ENCODE assay signal across 33 cellular contexts in genomic region chr3:103600844-103601243, GRCh38.
DNase-seq lines count a peak whose midpoint lies in the region; ATAC-seq and TF ChIP-seq lines count a peak whose summit lies in the region.
"Had no signal": no experiment of that assay in that cellular context is flagged by ENCODE, and none has a peak within 500 bp of the region (broad histone marks: within the 10 kb centered on the region; RNA-seq: fewer than 3 reads in every experiment).

No MANE protein-coding gene starts in this region.

- TF ChIP-seq RAD21 in HCT116 (IDR thresholded peaks at IDR 0.05; ENCODE audit: low read depth), result no peak
- TF ChIP-seq RAD21 in Ishikawa (IDR thresholded peaks at IDR 0.05; ENCODE audit: low read depth), result no peak

- WGBS in spleen, 5 donors, result 38 to 93% (median 70%) methylated on average over 1 of the region's 1 CpG

- no peaks in the 10 kb centered on the region; the same call in 2 of the 3 replicates for H3K9me3 Mint-ChIP-seq in GM23338

- BruUV-seq in HCT116 (replicated peaks; lab: Mats Ljungman, UMichigan), result no TSS peak

- DNase-seq in GM23338 (ENCODE audit: low spot score), result no peak
- DNase-seq in HCT116 (ENCODE audit: low read depth, low spot score), result no peak
- DNase-seq in medulla oblongata (ENCODE audit: extremely low spot score), result no peak
- no peak for DNase-seq in stimulated activated CD4-positive, alpha-beta T cell treated with anti-CD3 and anti-CD28 coated beads, Interleukin-2, amount 100 ng/mL, for 48 hours
- DNase-seq in spleen, result no peak
- DNase-seq: 8988T; ACHN; AML-193; BE2C; C1 segment of cervical spinal cord; Caco-2; Calu3; CD4-positive, alpha-beta memory T cell; CD4-positive, alpha-beta T cell; CD4-positive, CD25-positive, alpha-beta regulatory T cell; CD8-positive, alpha-beta memory T cell; CD8-positive, alpha-beta T cell; COR-L47; DMS 273 treated with DMSO at 0.1 percent for 48 hours; DMS153; DMS53; DMS79; DMS79 treated with DMSO at 0.1 percent for 48 hours; DND-41; EL had no signal

- no peak for TF ChIP-seq POLR2A in HCT116 (IDR thresholded peaks at IDR 0.05; ENCODE audit: borderline replicate concordance, extremely low read depth, insufficient read depth, insufficient read length)
- no peak for TF ChIP-seq POLR2A in spleen (IDR thresholded peaks at IDR 0.05)

- peaks cover 4% of the 10 kb centered on the region for H3K27me3 Mint-ChIP-seq in GM23338 (ENCODE audit: insufficient read depth, low read depth, poor library complexity)
- H3K27me3 Mint-ChIP-seq: B cell; CD4-positive, alpha-beta memory T cell; CD4-positive, alpha-beta T cell; CD4-positive, CD25-positive, alpha-beta regulatory T cell had no signal

- CTCF ChIA-PET in HCT116 (lab: Charles Lee), result no interaction called here

- no peaks in the 10 kb centered on the region for H3K4me1 ChIP-seq in GM23338 (ENCODE audit: insufficient read depth)
- H3K4me1 ChIP-seq in HCT116 (ENCODE audit: control insufficient read depth in 1 of 2, insufficient read depth in 2 of 2, low read length in 2 of 2), result no peaks in the 10 kb centered on the region
- H3K4me1 ChIP-seq in spleen, result no peaks in the 10 kb centered on the region
- H3K4me1 ChIP-seq: A549; BE2C; BLaER1; BLaER1 treated with 17β-estradiol and CSF1 and Interleukin-3, amounts not matched to agents 10 nM and 100 nM; Caco-2 had no signal

- no peaks in the 10 kb centered on the region for H3F3A ChIP-seq in GM23338 (replicated peaks; ENCODE audit: low read depth)

- H4K20me1 ChIP-seq in GM23338 (replicated peaks; ENCODE audit: insufficient read depth) (no peaks in the 10 kb centered on the region), HCT116 (ENCODE audit: insufficient read depth) (no peaks in the 10 kb centered on the region)
- H4K20me1 ChIP-seq: BLaER1; BLaER1 treated with 17β-estradiol and CSF1 and Interleukin-3, amounts not matched to agents 10 nM and 100 nM had no signal

- H3K4me2 ChIP-seq in GM23338 (no peak overlapping the region), HCT116 (ENCODE audit: low read length) (no peak overlapping the region)
- H3K4me2 ChIP-seq: A549; BLaER1; BLaER1 treated with 17β-estradiol and CSF1 and Interleukin-3, amounts not matched to agents 10 nM and 100 nM had no signal

- H3K27me3 ChIP-seq in GM23338 (ENCODE audit: insufficient read depth), result no peaks in the 10 kb centered on the region
- no peaks in the 10 kb centered on the region for H3K27me3 ChIP-seq in HCT116 (ENCODE audit: insufficient read depth, low read length)
- H3K27me3 ChIP-seq in spleen (replicated peaks in 1 of 7), result no peaks in the 10 kb centered on the region
- H3K27me3 ChIP-seq: BE2C; BLaER1; BLaER1 treated with 17β-estradiol and CSF1 and Interleukin-3, amounts not matched to agents 10 nM and 100 nM had no signal

- H3K4me3 ChIP-seq in GM23338 (no peak overlapping the region), HCT116 (replicated peaks in 1 of 2; ENCODE audit: low read depth in 1 of 2, low read length in 2 of 2) (no peak overlapping the region), spleen (no peak overlapping the region)
- H3K4me3 ChIP-seq: A549; BLaER1; BLaER1 treated with 17β-estradiol and CSF1 and Interleukin-3, amounts not matched to agents 10 nM and 100 nM had no signal

- H3K4me1 Mint-ChIP-seq in GM23338, result no peaks in the 10 kb centered on the region
- H3K4me1 Mint-ChIP-seq: B cell; CD14-positive monocyte; CD4-positive, alpha-beta memory T cell; CD4-positive, CD25-positive, alpha-beta regulatory T cell; CD8-positive, alpha-beta memory T cell had no signal

- no peaks in the 10 kb centered on the region for H3K9me3 ChIP-seq in HCT116 (ENCODE audit: control insufficient read depth in 1 of 2, insufficient read depth in 1 of 2, low read depth in 1 of 2, low read length in 2 of 2)
- peaks cover 0 to 12% (median 0%) of the 10 kb centered on the region in 8 donors for H3K9me3 ChIP-seq in spleen
- H3K9me3 ChIP-seq: A549; BLaER1; BLaER1 treated with 17β-estradiol and CSF1 and Interleukin-3, amounts not matched to agents 10 nM and 100 nM; Caco-2 had no signal

- no peaks in the 10 kb centered on the region for H3K9me2 ChIP-seq in GM23338 (ENCODE audit: insufficient read depth)
- no peaks in the 10 kb centered on the region for H3K9me2 ChIP-seq in HCT116 (ENCODE audit: insufficient read depth)

- H2AFZ ChIP-seq in GM23338 (no peak overlapping the region), HCT116 (ENCODE audit: low read depth, low read length, poor library complexity, severe bottlenecking) (no peak overlapping the region)

- ATAC-seq in GM23338 (no peak), HCT116 (no peak)
- ATAC-seq: A549; CD8-positive, alpha-beta T cell had no signal

- H3K27ac Mint-ChIP-seq in GM23338, result no peak overlapping the region
- H3K27ac Mint-ChIP-seq: B cell; CD14-positive monocyte; CD4-positive, alpha-beta memory T cell; CD4-positive, alpha-beta T cell; CD4-positive, CD25-positive, alpha-beta regulatory T cell; CD8-positive, alpha-beta memory T cell; CD8-positive, alpha-beta T cell had no signal

- H3K27ac ChIP-seq in GM23338 (ENCODE audit: low read depth), result no peak overlapping the region
- no peak overlapping the region for H3K27ac ChIP-seq in HCT116 (ENCODE audit: low read depth, low read length)
- no peak overlapping the region for H3K27ac ChIP-seq in spleen
- H3K27ac ChIP-seq: 22Rv1; A549; BLaER1; BLaER1 treated with 17β-estradiol and CSF1 and Interleukin-3, amounts not matched to agents 10 nM and 100 nM; C4-2B had no signal

- H3K79me2 ChIP-seq in GM23338 (replicated peaks; ENCODE audit: insufficient read depth) (no peaks in the 10 kb centered on the region), HCT116 (ENCODE audit: insufficient read depth, low read length) (no peaks in the 10 kb centered on the region)

- RAD21 ChIA-PET in HCT116 (lab: Charles Lee; ENCODE audit: low non-redundant PET in 1 of 2, low total read pairs in 2 of 2, uncharacterized antibody in 2 of 2, unreplicated experiment in 2 of 2), result no interaction called here

- no peak overlapping the region for H3K9ac ChIP-seq in HCT116 (ENCODE audit: low read length)
- H3K9ac ChIP-seq: BLaER1; BLaER1 treated with 17β-estradiol and CSF1 and Interleukin-3, amounts not matched to agents 10 nM and 100 nM had no signal

- H3K36me3 Mint-ChIP-seq in GM23338 (ENCODE audit: low read depth), result no peaks in the 10 kb centered on the region
- H3K36me3 Mint-ChIP-seq: CD14-positive monocyte; CD4-positive, alpha-beta memory T cell; CD4-positive, CD25-positive, alpha-beta regulatory T cell; CD8-positive, alpha-beta memory T cell; CD8-positive, alpha-beta T cell had no signal

- H3K36me3 ChIP-seq in GM23338 (ENCODE audit: insufficient read depth), result no peaks in the 10 kb centered on the region
- H3K36me3 ChIP-seq in HCT116 (ENCODE audit: control insufficient read depth in 1 of 2, insufficient read depth in 2 of 2, low read length in 2 of 2), result no peaks in the 10 kb centered on the region
- H3K36me3 ChIP-seq in spleen, result no peaks in the 10 kb centered on the region
- H3K36me3 ChIP-seq: BE2C; BLaER1; BLaER1 treated with 17β-estradiol and CSF1 and Interleukin-3, amounts not matched to agents 10 nM and 100 nM had no signal

- no peak overlapping the region for H3K4me3 Mint-ChIP-seq in GM23338
- H3K4me3 Mint-ChIP-seq: B cell; CD14-positive monocyte; CD4-positive, alpha-beta memory T cell; CD4-positive, alpha-beta T cell; CD4-positive, CD25-positive, alpha-beta regulatory T cell; CD8-positive, alpha-beta memory T cell; CD8-positive, alpha-beta T cell had no signal

- no peak for TF ChIP-seq EP300 in Ishikawa (IDR thresholded peaks at IDR 0.05; ENCODE audit: borderline replicate concordance)

- no peak for TF ChIP-seq CTCF in GM23338 (conservative IDR thresholded peaks at IDR 0.05; ENCODE audit: low read depth in 2 of 2)
- TF ChIP-seq CTCF in HCT116 (IDR thresholded peaks at IDR 0.05 in 2 of 3, conservative IDR thresholded peaks at IDR 0.05 in 1 of 3; ENCODE audit: borderline replicate concordance in 1 of 3, insufficient read depth in 1 of 3, low read depth in 2 of 3, low read length in 2 of 3), result no peak
- TF ChIP-seq CTCF in spleen (IDR thresholded peaks at IDR 0.05 in 8 of 11, conservative IDR thresholded peaks at IDR 0.05 in 3 of 11), result no peak

- intact Hi-C loops in HCT116 (cut with micrococcal nuclease), result loop anchor here (10.0 kb wide), 1 partner anchor 306 kb away; no protein-coding TSS in a partner anchor
- intact Hi-C loops in spleen (cut with DNase I; ENCODE audit: low total_unique reads), result no loop called here

- POLR2A ChIA-PET in HCT116 (lab: Charles Lee), result no interaction called here

TF ChIP-seq in Ishikawa, 13 proteins besides CTCF, POLR2A, EP300 and RAD21 (continues in another document):
- no peak for TF ChIP-seq YY1 (IDR thresholded peaks at IDR 0.05; ENCODE audit: low read depth)
- no peak for TF ChIP-seq CEBPB (IDR thresholded peaks at IDR 0.05)
- peak; percentile 78 for TF ChIP-seq REST (IDR thresholded peaks at IDR 0.05; ENCODE audit: low read depth)
- no peak for TF ChIP-seq TCF12 (IDR thresholded peaks at IDR 0.05; ENCODE audit: low read depth)
- TF ChIP-seq TEAD4 (IDR thresholded peaks at IDR 0.05), result no peak
